23 cellular contexts compared by ENCODE assay signal in the genomic region with DNA sequence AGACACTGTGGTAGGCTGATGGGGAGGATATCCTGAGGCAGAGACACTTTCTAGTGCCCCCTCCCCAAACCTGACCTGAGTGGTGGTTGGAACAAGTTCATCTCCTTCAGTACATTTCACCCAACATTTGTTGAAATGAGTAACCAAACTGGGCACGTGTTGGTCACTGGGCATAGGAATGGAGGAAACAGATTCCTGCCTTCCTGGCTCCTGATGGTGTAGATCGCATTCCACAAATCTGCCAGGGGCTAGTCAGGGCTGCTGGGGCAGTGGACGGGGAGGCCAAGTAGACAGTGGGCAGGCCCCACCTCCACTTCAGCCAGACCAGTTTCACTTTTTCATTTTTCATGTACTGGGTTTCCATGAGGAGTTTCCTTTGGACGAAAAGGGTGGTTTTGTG. TPM values are rescaled to one million over a fixed set of nuclear protein-coding genes. Genes with fewer than 3 reads are reported as not detected.
DNase-seq lines count a peak whose midpoint lies in the region; ATAC-seq and TF ChIP-seq lines count a peak whose summit lies in the region.
"Had no signal": no experiment of that assay in that cellular context is flagged by ENCODE, and none has a peak within 500 bp of the region (broad histone marks: within the 10 kb centered on the region; RNA-seq: fewer than 3 reads in every experiment).

No MANE protein-coding gene starts in this region.

- no peaks in the 10 kb centered on the region for H4K20me1 ChIP-seq in Karpas-422 (ENCODE audit: insufficient read depth, low read depth, low read length)
- no peaks in the 10 kb centered on the region for H4K20me1 ChIP-seq in SK-N-SH (ENCODE audit: insufficient read depth)

- H3K79me2 ChIP-seq in Karpas-422 (ENCODE audit: low read length) (no peaks in the 10 kb centered on the region), SK-N-SH (ENCODE audit: insufficient read depth) (no peaks in the 10 kb centered on the region)

- 45% methylated on average over 4 of the region's 4 CpGs for WGBS in SK-N-SH (ENCODE audit: low lambda C conversion rate)

- no peak for TF ChIP-seq RAD21 in SK-N-SH (IDR thresholded peaks at IDR 0.05; ENCODE audit: low read length)

- POLR2A ChIA-PET in SK-N-SH (lab: Yijun Ruan, JAX): interaction anchor here (1.2 kb wide), 1 partner anchor 27 kb away, joined by 3 read pairs; no protein-coding TSS in a partner anchor

- H3F3A ChIP-seq in SK-N-SH (replicated peaks; ENCODE audit: insufficient read depth): no peaks in the 10 kb centered on the region

- H3K9me2 ChIP-seq in Karpas-422 (replicated peaks; ENCODE audit: insufficient read depth, low read length): no peaks in the 10 kb centered on the region
- no peaks in the 10 kb centered on the region for H3K9me2 ChIP-seq in SK-N-SH

- no peak overlapping the region for H3K4me3 ChIP-seq in Karpas-422 (ENCODE audit: low read length)
- no peak overlapping the region for H3K4me3 ChIP-seq in SK-N-SH (ENCODE audit: low read depth in 2 of 2, low read length in 1 of 2)
- H3K4me3 ChIP-seq: A549, HAP-1, Peyer's patch, SJCRH30 had no signal

- no peak for TF ChIP-seq EP300 in SK-N-SH (IDR thresholded peaks at IDR 0.05; ENCODE audit: borderline replicate concordance in 1 of 2, low read depth in 1 of 2, low read length in 1 of 2)

- CTCF ChIA-PET in SK-N-SH (lab: Yijun Ruan, JAX): interaction anchor here (0.9 to 51.7 kb wide), 6 partner anchors 10 to 374 kb away, joined by 3 to 1768 read pairs (median 17); a partner anchor contains a TSS

- ATAC-seq in HG02870 (IDR thresholded peaks at IDR 0.05; ENCODE audit: unreplicated experiment): no peak
- ATAC-seq: A549 had no signal

- H3K4me1 ChIP-seq in Karpas-422 (ENCODE audit: low read length) (peaks cover 96% of the 10 kb centered on the region), SK-N-SH (ENCODE audit: control insufficient read depth in 1 of 2, insufficient read depth in 2 of 2, low read depth in 1 of 2, low read length in 1 of 2) (peaks cover 0 to 46% of the 10 kb centered on the region in 2 experiments; a peak in 2 of 4 replicates)
- H3K4me1 ChIP-seq: A549 had no signal

- DNase-seq in EH (ENCODE audit: low read depth): peak; percentile 47
- no peak for DNase-seq in Karpas-422
- no peak for DNase-seq in SK-N-SH
- peak; percentile 29 for DNase-seq in renal cortical epithelial cell (ENCODE audit: low read depth)
- DNase-seq in amniotic stem cell (lab: John Stamatoyannopoulos, UW): no peak
- no peak for DNase-seq in T-helper 2 cell
- no peak for DNase-seq in globus pallidus (ENCODE audit: low spot score)
- DNase-seq: CD4-positive, CD25-positive, alpha-beta regulatory T cell; COR-L47; DMS79; NCI-H1092 treated with DMSO at 0.1 percent for 48 hours; NCI-H146; NCI-H2029; NCI-H2227 treated with DMSO at 0.1 percent for 48 hours; NCI-H510A treated with DMSO at 0.1 percent for 48 hours; NCI-H748 treated with DMSO at 0.1 percent for 48 hours; NK-92 treated with Interleukin-12 subunit alpha and Interleukin-12 subunit beta, amount 100 ng/mL, for 24 hours; Peyer's patch; SJCRH30 had no signal

- no peak overlapping the region for H2AFZ ChIP-seq in Karpas-422 (ENCODE audit: low read length)
- no peak overlapping the region for H2AFZ ChIP-seq in SK-N-SH (ENCODE audit: low read depth)

- peak overlapping the region; percentile 87 for H3K27ac ChIP-seq in Karpas-422 (ENCODE audit: low read length)
- H3K27ac ChIP-seq in SK-N-SH (ENCODE audit: low read depth in 2 of 2, low read length in 1 of 2): peak overlapping the region in 1 of 2 experiments; percentile 53; a peak in 2 of 4 replicates
- H3K27ac ChIP-seq: A549, Peyer's patch, SJCRH30 had no signal

- H3K9me3 ChIP-seq in Karpas-422 (ENCODE audit: low read length) (no peaks in the 10 kb centered on the region), SK-N-SH (no peaks in the 10 kb centered on the region)
- H3K9me3 ChIP-seq: A549, HAP-1, Peyer's patch, SJCRH30 had no signal

- H3K9ac ChIP-seq in Karpas-422 (ENCODE audit: low read length) (peak overlapping the region; percentile 36), SK-N-SH (no peak overlapping the region)

- TF ChIP-seq CTCF in SK-N-SH (IDR thresholded peaks at IDR 0.05): no peak

- H3K36me3 ChIP-seq in Karpas-422 (ENCODE audit: insufficient read depth, low read length) (no peaks in the 10 kb centered on the region), SK-N-SH (replicated peaks in 1 of 2; ENCODE audit: control insufficient read depth in 1 of 2, insufficient read depth in 2 of 2, low read length in 1 of 2) (no peaks in the 10 kb centered on the region)
- H3K36me3 ChIP-seq: HAP-1, Peyer's patch, SJCRH30 had no signal

- H3K27me3 ChIP-seq in Karpas-422 (ENCODE audit: low read length): no peaks in the 10 kb centered on the region
- H3K27me3 ChIP-seq in SK-N-SH (ENCODE audit: insufficient read depth): no peaks in the 10 kb centered on the region
- H3K27me3 ChIP-seq: SJCRH30 had no signal

- peak overlapping the region; percentile 19 for H3K4me2 ChIP-seq in Karpas-422 (ENCODE audit: low read depth, low read length, poor library complexity, severe bottlenecking)
- peak overlapping the region; percentile 29; the same call in 1 of the 2 replicates for H3K4me2 ChIP-seq in SK-N-SH
- H3K4me2 ChIP-seq: A549 had no signal

TF ChIP-seq in SK-N-SH, 30 proteins besides CTCF, POLR2A, EP300 and RAD21:
- TF ChIP-seq MEF2A (IDR thresholded peaks at IDR 0.05; ENCODE audit: borderline replicate concordance, low read depth) (no peak), FOXM1 (IDR thresholded peaks at IDR 0.05; ENCODE audit: low read depth) (no peak)
- TF ChIP-seq, protein P1, sequence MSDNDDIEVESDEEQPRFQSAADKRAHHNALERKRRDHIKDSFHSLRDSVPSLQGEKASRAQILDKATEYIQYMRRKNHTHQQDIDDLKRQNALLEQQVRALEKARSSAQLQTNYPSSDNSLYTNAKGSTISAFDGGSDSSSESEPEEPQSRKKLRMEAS (IDR thresholded peaks at IDR 0.05; ENCODE audit: low read depth): no peak

RNA-seq across cellular contexts. Expression of a gene that starts 16.5 kb away (rescaled TPM):
- not detected in 2 replicates for total RNA-seq in Karpas-422 (2014; rRNA removed; shearing (Covaris generic); ENCODE audit: low replicate concordance)
- polyA plus RNA-seq in SK-N-SH (2012; rRNA removed): not detected in 2 replicates
- polyA plus RNA-seq in SK-N-SH (2012; cell fraction: cytosol; rRNA removed): not detected in 2 replicates
- polyA plus RNA-seq in SK-N-SH (2012; cell fraction: nucleus; rRNA removed): not detected in 2 replicates
- not detected in 2 replicates for total RNA-seq in renal cortical epithelial cell
- total RNA-seq: CD4-positive, CD25-positive, alpha-beta regulatory T cell; LHCN-M2; Peyer's patch; SJCRH30 had no signal
- polyA plus RNA-seq: A549; CD4-positive, CD25-positive, alpha-beta regulatory T cell had no signal

RNA-seq across cellular contexts. Expression of a gene that starts 25.3 kb away (rescaled TPM):
- total RNA-seq in Karpas-422 (2014; rRNA removed; shearing (Covaris generic); ENCODE audit: low replicate concordance): 0.19 and 0.47 TPM in 2 replicates
- polyA plus RNA-seq in SK-N-SH (2012; rRNA removed): not detected in 2 replicates
- not detected in 2 replicates for polyA plus RNA-seq in SK-N-SH (2012; cell fraction: cytosol; rRNA removed)
- polyA plus RNA-seq in SK-N-SH (2012; cell fraction: nucleus; rRNA removed): 0.06 TPM in 1 of 2 replicates, not detected in the other
- not detected in 2 replicates for total RNA-seq in renal cortical epithelial cell
- total RNA-seq: CD4-positive, CD25-positive, alpha-beta regulatory T cell; LHCN-M2; Peyer's patch; SJCRH30 had no signal
- polyA plus RNA-seq: A549; CD4-positive, CD25-positive, alpha-beta regulatory T cell had no signal

RNA-seq across cellular contexts. Expression of a gene that starts 52.5 kb away (rescaled TPM):
- total RNA-seq in Karpas-422 (2014; rRNA removed; shearing (Covaris generic); ENCODE audit: low replicate concordance): 35.3 and 53.8 TPM in 2 replicates
- polyA plus RNA-seq in SK-N-SH (2012; rRNA removed): 34.6 and 46.3 TPM in 2 replicates
- 19.4 and 26.7 TPM in 2 replicates for polyA plus RNA-seq in SK-N-SH (2012; cell fraction: cytosol; rRNA removed)
- polyA plus RNA-seq in SK-N-SH (2012; cell fraction: nucleus; rRNA removed): 103 and 120 TPM in 2 replicates
- 32.6 and 57.0 TPM in 2 replicates for total RNA-seq in renal cortical epithelial cell

Comparison
In these comparisons a context has a peak if more than half of its experiments do, and no peak if none do; other contexts are left out.
1. DNase-seq: peak in EH (single experiment) and renal cortical epithelial cell (single experiment); none in Karpas-422 (single experiment), SK-N-SH (single experiment), amniotic stem cell (single experiment), T-helper 2 cell (0 of 5) and globus pallidus (single experiment).